In genomic region chr2:37654932-37655331, GRCh38 we compare ENCODE assay signal across 2 cellular contexts.
TF ChIP-seq lines count a peak whose summit lies in the region.

No MANE protein-coding gene starts in this region.

TF ChIP-seq in IMR-90, 13 proteins besides CTCF, POLR2A, EP300 and RAD21:
- no peak for TF ChIP-seq BHLHE40 (IDR thresholded peaks at IDR 0.05; ENCODE audit: low read depth, low read length)

TF ChIP-seq in endothelial cell of umbilical vein, 7 proteins besides CTCF, POLR2A, EP300 and RAD21:
- TF ChIP-seq FOS (IDR thresholded peaks at IDR 0.05; ENCODE audit: borderline replicate concordance, insufficient read depth, low read length) = no peak
- TF ChIP-seq JUN (IDR thresholded peaks at IDR 0.05; ENCODE audit: borderline replicate concordance, insufficient read depth, insufficient read length, low read depth) = no peak
- TF ChIP-seq EZH2 (IDR thresholded peaks at IDR 0.05; ENCODE audit: borderline replicate concordance, low read depth, low read length, severe bottlenecking) = no peak
- no peak for TF ChIP-seq MAX (IDR thresholded peaks at IDR 0.05; ENCODE audit: insufficient read depth, insufficient read length)
- no peak for TF ChIP-seq MYC (IDR thresholded peaks at IDR 0.05; ENCODE audit: low read depth, low read length)
- no peak for TF ChIP-seq GATA2 (IDR thresholded peaks at IDR 0.05; ENCODE audit: insufficient read depth, insufficient read length, low read depth, low read length)
- TF ChIP-seq POLR2AphosphoS5 (IDR thresholded peaks at IDR 0.05; ENCODE audit: insufficient read depth, low read depth, low read length) = no peak
TF ChIP-seq in endothelial cell of umbilical vein: peak in this region for 0.
